Comparison of ENCODE assay signal across 13 cellular contexts in genomic region chr17:8867361-8867981, GRCh38. TPM values are rescaled to one million over a fixed set of nuclear protein-coding genes. Genes with fewer than 3 reads are reported as not detected.
DNase-seq lines count a peak whose midpoint lies in the region; ATAC-seq and TF ChIP-seq lines count a peak whose summit lies in the region.
"Had no signal": no experiment of that assay in that cellular context is flagged by ENCODE, and none has a peak within 500 bp of the region (broad histone marks: within the 10 kb centered on the region; RNA-seq: fewer than 3 reads in every experiment).

A gene with protein sequence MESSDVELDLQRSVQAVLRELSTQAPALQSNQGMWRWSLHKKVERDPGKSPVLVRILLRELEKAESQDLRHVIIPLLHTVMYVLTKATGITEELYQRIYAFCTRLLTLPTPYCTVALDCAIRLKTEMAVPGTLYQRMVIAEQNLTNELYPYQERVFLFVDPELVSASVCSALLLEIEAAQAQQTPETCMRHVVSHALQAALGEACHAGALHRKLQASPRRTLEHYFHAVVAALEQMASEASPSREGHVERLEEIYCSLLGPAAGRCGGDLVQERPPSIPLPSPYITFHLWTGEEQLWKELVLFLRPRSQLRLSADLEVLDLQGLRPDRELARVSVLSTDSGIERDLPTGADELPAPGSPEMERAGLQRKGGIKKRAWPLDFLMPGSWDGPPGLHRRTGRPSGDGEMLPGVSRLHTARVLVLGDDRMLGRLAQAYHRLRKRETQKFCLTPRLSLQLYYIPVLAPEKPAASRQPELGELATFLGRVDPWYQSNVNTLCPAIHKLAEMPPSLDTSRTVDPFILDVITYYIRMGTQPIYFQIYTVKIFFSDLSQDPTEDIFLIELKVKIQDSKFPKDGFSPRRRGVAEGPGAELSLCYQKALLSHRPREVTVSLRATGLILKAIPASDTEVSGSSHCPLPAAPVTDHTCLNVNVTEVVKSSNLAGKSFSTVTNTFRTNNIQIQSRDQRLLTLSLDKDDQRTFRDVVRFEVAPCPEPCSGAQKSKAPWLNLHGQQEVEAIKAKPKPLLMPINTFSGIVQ (minus strand): TSS chr17:8867674. CDS start chr17:8849794, 17,880 bp downstream.

- peaks cover 0 to 28% (median 0%) of the 10 kb centered on the region in 4 donors for H3K27me3 ChIP-seq in esophagus squamous epithelium
- H3K27me3 ChIP-seq in upper lobe of left lung = no peaks in the 10 kb centered on the region
- H3K27me3 ChIP-seq in mesenchymal stem cell (ENCODE audit: control insufficient read depth in 1 of 2, insufficient read depth in 1 of 2, low read length in 2 of 2) = peaks cover 0 to 58% of the 10 kb centered on the region in 2 experiments
- H3K27me3 ChIP-seq: testis had no signal

- no peak within 1 kb of the TSS for H2BK5ac ChIP-seq in mesenchymal stem cell (ENCODE audit: low read depth, low read length, poor library complexity, severe bottlenecking)

- H3K18ac ChIP-seq in mesenchymal stem cell (ENCODE audit: low read depth in 1 of 2, low read length in 2 of 2) = no peak within 1 kb of the TSS

- intact Hi-C loops in esophagus squamous epithelium (cut with DNase I) = no loop called here

- no peaks in the 10 kb centered on the region for H3K9me3 Mint-ChIP-seq in activated naive CD4-positive, alpha-beta T cell treated with anti-CD3 and anti-CD28 coated beads, Interleukin-2, amount 50 U/mL, for 24 hours

- H3K23ac ChIP-seq in mesenchymal stem cell (ENCODE audit: low read length in 2 of 2) = no peak within 1 kb of the TSS

- no peaks in the 10 kb centered on the region for H3K79me1 ChIP-seq in mesenchymal stem cell (replicated peaks; ENCODE audit: low read length, poor library complexity, severe bottlenecking)

- no peak within 1 kb of the TSS for H3K4ac ChIP-seq in mesenchymal stem cell (ENCODE audit: low read depth in 1 of 2, low read length in 2 of 2)

- no peak within 1 kb of the TSS for H3K9ac ChIP-seq in mesenchymal stem cell (ENCODE audit: low read length)

- 43 to 54% methylated on average over 2 to 11 of the region's 12 CpGs for WGBS in esophagus squamous epithelium, 2 donors
- WGBS in upper lobe of left lung, 2 donors = 23 to 35% methylated on average over 11 to 12 of the region's 12 CpGs
- whole genome bisulfite sequencing in mesenchymal stem cell = 73% methylated on average over 12 of the region's 12 CpGs

- no peak within 1 kb of the TSS for H3K14ac ChIP-seq in mesenchymal stem cell (ENCODE audit: low read length in 2 of 2)

- peaks cover 2% of the 10 kb centered on the region for H3K36me3 Mint-ChIP-seq in activated naive CD4-positive, alpha-beta T cell treated with anti-CD3 and anti-CD28 coated beads, Interleukin-2, amount 50 U/mL, for 24 hours

- DNase-seq in activated naive CD4-positive, alpha-beta T cell (lab: John Stamatoyannopoulos, UW) = no peak
- peak; percentile 34 for DNase-seq in NOMO-1 treated with DMSO at 0.1 percent for 48 hours (lab: John Stamatoyannopoulos, UW; ENCODE audit: unreplicated experiment)
- no peak for DNase-seq in esophagus squamous epithelium (lab: John Stamatoyannopoulos, UW)
- no peak for DNase-seq in upper lobe of left lung
- DNase-seq in mesenchymal stem cell = no peak
- DNase-seq: dermis blood vessel endothelial cell, NCI-H524 treated with DMSO at 0.1 percent for 48 hours, small intestine, testis had no signal

- no peaks in the 10 kb centered on the region for H3K4me1 ChIP-seq in esophagus squamous epithelium
- peaks cover 0 to 3% (median under 1%) of the 10 kb centered on the region in 4 donors for H3K4me1 ChIP-seq in upper lobe of left lung
- peaks cover 14% of the 10 kb centered on the region for H3K4me1 ChIP-seq in mesenchymal stem cell (ENCODE audit: control insufficient read depth, insufficient read depth, low read depth, low read length)
- H3K4me1 ChIP-seq: testis had no signal

- no peak for TF ChIP-seq EP300 in upper lobe of left lung (IDR thresholded peaks at IDR 0.05)

- H4K8ac ChIP-seq in mesenchymal stem cell (ENCODE audit: low read length) = no peak within 1 kb of the TSS

- peaks cover 25% of the 10 kb centered on the region for H3K4me1 Mint-ChIP-seq in activated naive CD4-positive, alpha-beta T cell treated with anti-CD3 and anti-CD28 coated beads, Interleukin-2, amount 50 U/mL, for 24 hours

- H3K36me3 ChIP-seq in esophagus squamous epithelium (no peaks in the 10 kb centered on the region), upper lobe of left lung (no peaks in the 10 kb centered on the region), mesenchymal stem cell (ENCODE audit: control insufficient read depth in 1 of 2, insufficient read depth in 2 of 2, low read depth in 1 of 2, low read length in 2 of 2) (no peaks in the 10 kb centered on the region)

- H2AK5ac ChIP-seq in mesenchymal stem cell (ENCODE audit: low read length, severe bottlenecking) = no peak within 1 kb of the TSS

- peak; percentile 35 to 51 for ATAC-seq in upper lobe of left lung (ENCODE audit: low FRiP score in 2 of 2)
- no peak for ATAC-seq in HG03565 (IDR thresholded peaks at IDR 0.05; ENCODE audit: unreplicated experiment)
- no peak for ATAC-seq in GM21390 (IDR thresholded peaks at IDR 0.05; ENCODE audit: unreplicated experiment)

- peak within 1 kb of the TSS; percentile 38 for H3K27ac Mint-ChIP-seq in activated naive CD4-positive, alpha-beta T cell treated with anti-CD3 and anti-CD28 coated beads, Interleukin-2, amount 50 U/mL, for 24 hours

- no peak within 1 kb of the TSS for H2AFZ ChIP-seq in mesenchymal stem cell (ENCODE audit: low read depth, low read length)

- no peak within 1 kb of the TSS for H2BK12ac ChIP-seq in mesenchymal stem cell (ENCODE audit: low read length in 2 of 2)

- H3K4me3 ChIP-seq in esophagus squamous epithelium (peak within 1 kb of the TSS in 3 of 4 donors; percentile 17 to 40 (median 25)), upper lobe of left lung (peak within 1 kb of the TSS in 2 of 4 donors; percentile 28 to 34), mesenchymal stem cell (ENCODE audit: insufficient read depth in 1 of 2, low read depth in 1 of 2, low read length in 2 of 2) (no peak within 1 kb of the TSS)
- H3K4me3 ChIP-seq: testis had no signal

- H3K9me3 ChIP-seq in esophagus squamous epithelium (no peaks in the 10 kb centered on the region), upper lobe of left lung (no peaks in the 10 kb centered on the region), mesenchymal stem cell (ENCODE audit: control insufficient read depth, low read length) (peaks cover 4% of the 10 kb centered on the region)
- H3K9me3 ChIP-seq: testis had no signal

- no peak within 1 kb of the TSS for H2BK120ac ChIP-seq in mesenchymal stem cell (ENCODE audit: low read depth, low read length)

- peak within 1 kb of the TSS in 1 of 4 donors; percentile 17 for H3K27ac ChIP-seq in esophagus squamous epithelium
- H3K27ac ChIP-seq in upper lobe of left lung = no peak within 1 kb of the TSS
- H3K27ac ChIP-seq in mesenchymal stem cell (ENCODE audit: low read length, poor library complexity, severe bottlenecking) = no peak within 1 kb of the TSS
- H3K27ac ChIP-seq: C4-2B, testis had no signal

- H4K91ac ChIP-seq in mesenchymal stem cell (ENCODE audit: low read length) = no peak within 1 kb of the TSS

- no peak within 1 kb of the TSS for H2BK15ac ChIP-seq in mesenchymal stem cell (ENCODE audit: low read depth, poor library complexity, severe bottlenecking)

- H3K27me3 Mint-ChIP-seq in activated naive CD4-positive, alpha-beta T cell treated with anti-CD3 and anti-CD28 coated beads, Interleukin-2, amount 50 U/mL, for 24 hours = no peaks in the 10 kb centered on the region

- TF ChIP-seq CTCF in esophagus squamous epithelium (IDR thresholded peaks at IDR 0.05) = no peak
- no peak for TF ChIP-seq CTCF in upper lobe of left lung (IDR thresholded peaks at IDR 0.05)

- peak within 1 kb of the TSS; percentile 73 for H3K4me3 Mint-ChIP-seq in activated naive CD4-positive, alpha-beta T cell treated with anti-CD3 and anti-CD28 coated beads, Interleukin-2, amount 50 U/mL, for 24 hours

- H3K4me2 ChIP-seq in mesenchymal stem cell (ENCODE audit: low read length, poor library complexity, severe bottlenecking) = no peak within 1 kb of the TSS

- TF ChIP-seq POLR2A in esophagus squamous epithelium (IDR thresholded peaks at IDR 0.05) (peak in 1 of 4 donors; percentile 41), upper lobe of left lung (IDR thresholded peaks at IDR 0.05) (no peak)

RNA-seq across cellular contexts. Expression of the gene that starts here (rescaled TPM):
- total RNA-seq in esophagus squamous epithelium (1 to 10 TPM in 1 of 4 donors, under 1 TPM in 3; 0.22 to 2.5 (median 0.35) TPM), upper lobe of left lung (1 to 10 TPM; 1.1 to 4.2 (median 2.4) TPM)
- polyA plus RNA-seq in mesenchymal stem cell (2013, experiment 1 of 2) = not detected
- not detected for polyA plus RNA-seq in mesenchymal stem cell (2013, experiment 2 of 2)
- total RNA-seq: dermis blood vessel endothelial cell had no signal

Comparison
In these comparisons a context has a peak if more than half of its experiments do, and no peak if none do; other contexts are left out.
1. H3K4me3 ChIP-seq: peak in esophagus squamous epithelium (3 of 4); none in mesenchymal stem cell (0 of 2).
2. ATAC-seq: peak in upper lobe of left lung (2 of 2); none in HG03565 (single experiment) and GM21390 (single experiment).